Comparison of ENCODE assay signal across 9 cellular contexts in genomic region chr2:157470321-157470720, GRCh38. TPM values are rescaled to one million over a fixed set of nuclear protein-coding genes. Genes with fewer than 3 reads are reported as not detected.
A peak's percentile ranks its signal among the peaks of the same experiment; 100 is the strongest.
DNase-seq lines count a peak whose midpoint lies in the region; ATAC-seq lines count a peak whose summit lies in the region.
"Had no signal": no experiment of that assay in that cellular context is flagged by ENCODE, and none has a peak within 500 bp of the region (broad histone marks: within the 10 kb centered on the region; RNA-seq: fewer than 3 reads in every experiment).

No MANE protein-coding gene starts in this region.

- H3K36me3 Mint-ChIP-seq in CD4-positive, CD25-positive, alpha-beta regulatory T cell, result no peaks in the 10 kb centered on the region
- peaks cover 21% of the 10 kb centered on the region for H3K36me3 Mint-ChIP-seq in activated T-helper 1 cell treated with anti-CD3 and anti-CD28 coated beads, Interleukin-12 subunit alpha, Interleukin-12 subunit beta, Interleukin-2, Interleukin-4 antibody, amounts not matched to agents 30 ng/mL and 10 ng/mL and 1 ng/mL, durations not matched to agents 14 hours and 24 hours and 36 hours (ENCODE audit: low read depth)

- H3K27ac Mint-ChIP-seq in CD4-positive, CD25-positive, alpha-beta regulatory T cell, result peak overlapping the region; percentile 88 to 95 (median 92)
- H3K27ac Mint-ChIP-seq in activated T-helper 1 cell treated with anti-CD3 and anti-CD28 coated beads, Interleukin-12 subunit alpha, Interleukin-12 subunit beta, Interleukin-2, Interleukin-4 antibody, amounts not matched to agents 30 ng/mL and 10 ng/mL and 1 ng/mL, durations not matched to agents 14 hours and 24 hours and 36 hours, result peak overlapping the region; percentile 97

- intact Hi-C loops in activated T-helper 1 cell treated with anti-CD3 and anti-CD28 coated beads, Interleukin-12 subunit alpha, Interleukin-12 subunit beta, Interleukin-2, Interleukin-4 antibody, amounts not matched to agents 30 ng/mL and 10 ng/mL and 1 ng/mL, durations not matched to agents 14 hours and 24 hours and 36 hours (cut with micrococcal nuclease), result loop anchor here (1.0 to 5.0 kb wide), 2 partner anchors 10 to 1138 kb away; partner anchors contain the start of gene NR4A2

- H3K36me3 ChIP-seq in CD4-positive, CD25-positive, alpha-beta regulatory T cell (ENCODE audit: control insufficient read depth, insufficient read depth, low read length), result no peaks in the 10 kb centered on the region

- no peaks in the 10 kb centered on the region for H3K27me3 ChIP-seq in CD4-positive, CD25-positive, alpha-beta regulatory T cell (ENCODE audit: control insufficient read depth, insufficient read depth, low read length)

- H3K9me3 Mint-ChIP-seq in CD4-positive, CD25-positive, alpha-beta regulatory T cell, result peaks cover 0 to 4% (median 1%) of the 10 kb centered on the region in 7 donors
- peaks cover 4% of the 10 kb centered on the region for H3K9me3 Mint-ChIP-seq in activated T-helper 1 cell treated with anti-CD3 and anti-CD28 coated beads, Interleukin-12 subunit alpha, Interleukin-12 subunit beta, Interleukin-2, Interleukin-4 antibody, amounts not matched to agents 30 ng/mL and 10 ng/mL and 1 ng/mL, durations not matched to agents 14 hours and 24 hours and 36 hours

- no peak overlapping the region for H3K4me3 ChIP-seq in CD4-positive, CD25-positive, alpha-beta regulatory T cell (ENCODE audit: low read depth, low read length)

- no peak overlapping the region for H3K27ac ChIP-seq in CD4-positive, CD25-positive, alpha-beta regulatory T cell (ENCODE audit: insufficient read depth, low read length, poor library complexity, severe bottlenecking)

- H3K4me3 Mint-ChIP-seq in CD4-positive, CD25-positive, alpha-beta regulatory T cell, result peak overlapping the region in 3 of 4 donors; percentile 1 to 45 (median 7)
- H3K4me3 Mint-ChIP-seq in activated T-helper 1 cell treated with anti-CD3 and anti-CD28 coated beads, Interleukin-12 subunit alpha, Interleukin-12 subunit beta, Interleukin-2, Interleukin-4 antibody, amounts not matched to agents 30 ng/mL and 10 ng/mL and 1 ng/mL, durations not matched to agents 14 hours and 24 hours and 36 hours, result peak overlapping the region; percentile 71

- H3K4me1 ChIP-seq in CD4-positive, CD25-positive, alpha-beta regulatory T cell (ENCODE audit: control insufficient read depth, insufficient read depth, low read length, poor library complexity, severe bottlenecking), result peaks cover 19% of the 10 kb centered on the region

- H3K9me3 ChIP-seq in CD4-positive, CD25-positive, alpha-beta regulatory T cell (ENCODE audit: control insufficient read depth in 2 of 2, low read length in 2 of 2), result no peaks in the 10 kb centered on the region

- no peaks in the 10 kb centered on the region for H3K27me3 Mint-ChIP-seq in CD4-positive, CD25-positive, alpha-beta regulatory T cell
- H3K27me3 Mint-ChIP-seq in activated T-helper 1 cell treated with anti-CD3 and anti-CD28 coated beads, Interleukin-12 subunit alpha, Interleukin-12 subunit beta, Interleukin-2, Interleukin-4 antibody, amounts not matched to agents 30 ng/mL and 10 ng/mL and 1 ng/mL, durations not matched to agents 14 hours and 24 hours and 36 hours (ENCODE audit: insufficient read depth), result no peaks in the 10 kb centered on the region

- peak in 1 of 3 donors; percentile 41 for DNase-seq in CD4-positive, CD25-positive, alpha-beta regulatory T cell
- no peak for DNase-seq in activated T-helper 1 cell treated with anti-CD3 and anti-CD28 coated beads, Interleukin-12 subunit alpha, Interleukin-12 subunit beta, Interleukin-2, Interleukin-4 antibody, amounts not matched to agents 30 ng/mL and 10 ng/mL and 1 ng/mL, durations not matched to agents 14 hours and 24 hours and 36 hours (ENCODE audit: low spot score)
- no peak for DNase-seq in NCI-H82 treated with DMSO at 0.1 percent for 48 hours (lab: John Stamatoyannopoulos, UW; ENCODE audit: unreplicated experiment)
- no peak for DNase-seq in NCI-H1436 treated with DMSO at 0.1 percent for 48 hours (lab: John Stamatoyannopoulos, UW)
- no peak for DNase-seq in NCI-H2196 (lab: John Stamatoyannopoulos, UW; ENCODE audit: unreplicated experiment)
- no peak for DNase-seq in hypothalamus (lab: John Stamatoyannopoulos, UW)
- DNase-seq: DMS79 had no signal

- no peak for ATAC-seq in CD4-positive, CD25-positive, alpha-beta regulatory T cell (ENCODE audit: low read depth in 2 of 2)
- ATAC-seq in GM19397 (IDR thresholded peaks at IDR 0.05; ENCODE audit: unreplicated experiment), result peak; percentile 48
- peak; percentile 54 for ATAC-seq in HG03175 (IDR thresholded peaks at IDR 0.05; ENCODE audit: unreplicated experiment)

- H3K4me1 Mint-ChIP-seq in CD4-positive, CD25-positive, alpha-beta regulatory T cell, result peaks cover 11 to 48% (median 34%) of the 10 kb centered on the region in 4 donors
- peaks cover 90% of the 10 kb centered on the region for H3K4me1 Mint-ChIP-seq in activated T-helper 1 cell treated with anti-CD3 and anti-CD28 coated beads, Interleukin-12 subunit alpha, Interleukin-12 subunit beta, Interleukin-2, Interleukin-4 antibody, amounts not matched to agents 30 ng/mL and 10 ng/mL and 1 ng/mL, durations not matched to agents 14 hours and 24 hours and 36 hours (ENCODE audit: low read depth)

RNA-seq across cellular contexts. Expression of gene CYTIP, which starts 26.4 kb away (rescaled TPM):
- total RNA-seq in CD4-positive, CD25-positive, alpha-beta regulatory T cell, result 454 TPM
- 100 to 1,000 TPM; 123 to 205 (median 150) TPM for polyA plus RNA-seq in CD4-positive, CD25-positive, alpha-beta regulatory T cell
- total RNA-seq in activated T-helper 1 cell treated with anti-CD3 and anti-CD28 coated beads, Interleukin-12 subunit alpha, Interleukin-12 subunit beta, Interleukin-2, Interleukin-4 antibody, amounts not matched to agents 30 ng/mL and 10 ng/mL and 1 ng/mL, durations not matched to agents 14 hours and 24 hours and 36 hours, result 296 and 302 TPM in 2 replicates

Comparison
In these comparisons a context has a peak if more than half of its experiments do, and no peak if none do; other contexts are left out.
1. ATAC-seq: peak in GM19397 (single experiment) and HG03175 (single experiment); none in CD4-positive, CD25-positive, alpha-beta regulatory T cell (0 of 2).